12 cellular contexts compared by ENCODE assay signal in genomic region chr22:30210235-30210831, GRCh38. TPM values are rescaled to one million over a fixed set of nuclear protein-coding genes. Genes with fewer than 3 reads are reported as not detected.
DNase-seq lines count a peak whose midpoint lies in the region; ATAC-seq, FAIRE-seq and TF ChIP-seq lines count a peak whose summit lies in the region.
"Had no signal": no experiment of that assay in that cellular context is flagged by ENCODE, and none has a peak within 500 bp of the region (broad histone marks: within the 10 kb centered on the region; RNA-seq: fewer than 3 reads in every experiment).

No MANE protein-coding gene starts in this region.

- 22% methylated on average over 15 of the region's 16 CpGs for WGBS in SK-N-SH (ENCODE audit: low lambda C conversion rate)

- no peak overlapping the region for H3K27ac Mint-ChIP-seq in activated T-helper 17 cell treated with anti-CD3 and anti-CD28 coated beads, Interleukin-2, amount 50 U/mL, for 72 hours

- DNase-seq in H54 (ENCODE audit: insufficient read length, low spot score) (peak; percentile 54), SK-N-SH (peak; percentile 15), head of caudate nucleus (peak in 33 of 42 donors; percentile 18 to 85 (median 53))
- no peak for DNase-seq in stimulated activated CD4-positive, alpha-beta T cell treated with anti-CD3 and anti-CD28 coated beads, Interleukin-4, amount 100 ng/mL, for 24 hours
- no peak for DNase-seq in stimulated activated CD4-positive, alpha-beta T cell treated with anti-CD3 and anti-CD28 coated beads, Interleukin-2, amount 100 ng/mL, for 24 hours
- no peak for DNase-seq in effector CD8-positive, alpha-beta T cell (lab: John Stamatoyannopoulos, UW)
- DNase-seq: effector memory CD4-positive, alpha-beta T cell; left ventricle myocardium superior; NCI-H1092 treated with DMSO at 0.1 percent for 48 hours had no signal

- no peak for FAIRE-seq in H54 (lab: Jason Lieb, UNC)
- FAIRE-seq: GM19239 had no signal

- peak in 1 of 2 experiments; percentile 35; a peak in 1 of 4 replicates for TF ChIP-seq EP300 in SK-N-SH (IDR thresholded peaks at IDR 0.05; ENCODE audit: borderline replicate concordance in 1 of 2, low read depth in 1 of 2, low read length in 1 of 2)

- peak overlapping the region in 1 of 2 experiments; percentile 94; a peak in 2 of 4 replicates for H3K27ac ChIP-seq in SK-N-SH (ENCODE audit: low read depth in 2 of 2, low read length in 1 of 2)

- intact Hi-C loops in head of caudate nucleus (cut with DNase I) = no loop called here

- H3K4me2 ChIP-seq in SK-N-SH (peak overlapping the region; percentile 37; the same call in 1 of the 2 replicates), skeletal muscle satellite cell (ENCODE audit: low read length) (peak overlapping the region; percentile 11)

- H3K4me3 ChIP-seq in SK-N-SH (ENCODE audit: low read depth in 2 of 2, low read length in 1 of 2) = no peak overlapping the region
- no peak overlapping the region for H3K4me3 ChIP-seq in skeletal muscle satellite cell (ENCODE audit: low read length)

- TF ChIP-seq RAD21 in SK-N-SH (IDR thresholded peaks at IDR 0.05; ENCODE audit: low read length) = no peak

- no peaks in the 10 kb centered on the region for H3K79me2 ChIP-seq in SK-N-SH (ENCODE audit: insufficient read depth)

- no peak overlapping the region; the same call in 1 of the 2 replicates for H2AFZ ChIP-seq in SK-N-SH (ENCODE audit: low read depth)

- POLR2A ChIA-PET in SK-N-SH (lab: Yijun Ruan, JAX) = no interaction called here

- CTCF ChIA-PET in SK-N-SH (lab: Yijun Ruan, JAX) = interaction anchor here (1.0 to 1.4 kb wide), 3 partner anchors 15 to 122 kb away, joined by 3 read pairs; no protein-coding TSS in a partner anchor

- no peaks in the 10 kb centered on the region for H3K9me3 Mint-ChIP-seq in activated T-helper 17 cell treated with anti-CD3 and anti-CD28 coated beads, Interleukin-2, amount 50 U/mL, for 72 hours

- peaks cover 38% of the 10 kb centered on the region for H3F3A ChIP-seq in SK-N-SH (replicated peaks; ENCODE audit: insufficient read depth)

- H4K20me1 ChIP-seq in SK-N-SH (ENCODE audit: insufficient read depth) = no peaks in the 10 kb centered on the region

- H3K9me3 ChIP-seq in SK-N-SH = no peaks in the 10 kb centered on the region
- no peaks in the 10 kb centered on the region for H3K9me3 ChIP-seq in skeletal muscle satellite cell (replicated peaks; ENCODE audit: low read length)

- peaks cover 11% of the 10 kb centered on the region for H3K4me1 Mint-ChIP-seq in activated T-helper 17 cell treated with anti-CD3 and anti-CD28 coated beads, Interleukin-2, amount 50 U/mL, for 72 hours

- no peak for ATAC-seq in activated T-helper 17 cell treated with anti-CD3 and anti-CD28 coated beads, Interleukin-2, amount 50 U/mL, for 72 hours (replicated peaks)
- ATAC-seq: left ventricle myocardium superior had no signal

- H3K4me1 ChIP-seq in SK-N-SH (ENCODE audit: control insufficient read depth in 1 of 2, insufficient read depth in 2 of 2, low read depth in 1 of 2, low read length in 1 of 2) = peaks cover 29 to 54% of the 10 kb centered on the region in 2 experiments
- H3K4me1 ChIP-seq in skeletal muscle satellite cell (ENCODE audit: control insufficient read depth, insufficient read depth, low read length) = peaks cover 79% of the 10 kb centered on the region

- H3K9ac ChIP-seq in SK-N-SH (peak overlapping the region; percentile 53; the same call in 1 of the 2 replicates), skeletal muscle satellite cell (ENCODE audit: low read depth, low read length) (peak overlapping the region; percentile 81)

- TF ChIP-seq POLR2A in H54 (IDR thresholded peaks at IDR 0.05; ENCODE audit: low read depth, low read length) = no peak

- H3K36me3 ChIP-seq in SK-N-SH (replicated peaks in 1 of 2; ENCODE audit: control insufficient read depth in 1 of 2, insufficient read depth in 2 of 2, low read length in 1 of 2) = no peaks in the 10 kb centered on the region
- H3K36me3 ChIP-seq in skeletal muscle satellite cell (ENCODE audit: insufficient read depth, low read length) = no peaks in the 10 kb centered on the region

- no peaks in the 10 kb centered on the region for H3K9me2 ChIP-seq in SK-N-SH

- no peaks in the 10 kb centered on the region for H3K36me3 Mint-ChIP-seq in activated T-helper 17 cell treated with anti-CD3 and anti-CD28 coated beads, Interleukin-2, amount 50 U/mL, for 72 hours (ENCODE audit: low read depth)

- no peak overlapping the region for H3K4me3 Mint-ChIP-seq in activated T-helper 17 cell treated with anti-CD3 and anti-CD28 coated beads, Interleukin-2, amount 50 U/mL, for 72 hours

- no peaks in the 10 kb centered on the region for H3K27me3 ChIP-seq in SK-N-SH (ENCODE audit: insufficient read depth)
- H3K27me3 ChIP-seq in skeletal muscle satellite cell (ENCODE audit: control insufficient read depth, insufficient read depth, low read length) = no peaks in the 10 kb centered on the region

- no peaks in the 10 kb centered on the region for H3K27me3 Mint-ChIP-seq in activated T-helper 17 cell treated with anti-CD3 and anti-CD28 coated beads, Interleukin-2, amount 50 U/mL, for 72 hours

- TF ChIP-seq CTCF in SK-N-SH (IDR thresholded peaks at IDR 0.05) = no peak

TF ChIP-seq in SK-N-SH, 30 proteins besides CTCF, POLR2A, EP300 and RAD21:
- TF ChIP-seq PBX3 (IDR thresholded peaks at IDR 0.05) = peak; percentile 36
- peak; percentile 53; the same call in 1 of the 2 replicates for TF ChIP-seq FOSL2 (IDR thresholded peaks at IDR 0.05; ENCODE audit: borderline replicate concordance, low read depth)
- peak; percentile 59 for TF ChIP-seq JUND (IDR thresholded peaks at IDR 0.05)
- peak; percentile 41 for TF ChIP-seq TCF12 (IDR thresholded peaks at IDR 0.05)
- TF ChIP-seq ELF1 (IDR thresholded peaks at IDR 0.05) = no peak

RNA-seq across cellular contexts. Expression of gene LIF, which starts 36.2 kb away (rescaled TPM):
- 24.6 and 36.5 TPM in 2 replicates for polyA plus RNA-seq in SK-N-SH (2012; rRNA removed)
- 3.6 and 4.4 TPM in 2 replicates for polyA plus RNA-seq in SK-N-SH (2012; cell fraction: cytosol; rRNA removed)
- 95.4 and 196 TPM in 2 replicates for polyA plus RNA-seq in SK-N-SH (2012; cell fraction: nucleus; rRNA removed)
- total RNA-seq in skeletal muscle satellite cell (2012; rRNA removed) = 13.2 and 25.1 TPM in 2 replicates
- 100 to 1,000 TPM; 175 to 300 TPM for total RNA-seq in activated T-helper 17 cell treated with anti-CD3 and anti-CD28 coated beads, Interleukin-2, amount 50 U/mL, for 72 hours

RNA-seq across cellular contexts. Expression of gene OSM, which starts 56.3 kb away (rescaled TPM):
- polyA plus RNA-seq in SK-N-SH (2012; rRNA removed) = not detected in 2 replicates
- polyA plus RNA-seq in SK-N-SH (2012; cell fraction: cytosol; rRNA removed) = not detected in 2 replicates
- 0.02 and 0.12 TPM in 2 replicates for polyA plus RNA-seq in SK-N-SH (2012; cell fraction: nucleus; rRNA removed)
- not detected in 2 replicates for total RNA-seq in skeletal muscle satellite cell (2012; rRNA removed)
- total RNA-seq in activated T-helper 17 cell treated with anti-CD3 and anti-CD28 coated beads, Interleukin-2, amount 50 U/mL, for 72 hours = 10 to 100 TPM; 41.1 to 88.6 TPM
- total RNA-seq: left ventricle myocardium superior had no signal

Comparison
In these comparisons a context has a peak if more than half of its experiments do, and no peak if none do; other contexts are left out.
1. DNase-seq: peak in H54 (single experiment), SK-N-SH (single experiment) and head of caudate nucleus (33 of 42); none in stimulated activated CD4-positive, alpha-beta T cell treated with anti-CD3 and anti-CD28 coated beads, Interleukin-4, amount 100 ng/mL, for 24 hours (single experiment), stimulated activated CD4-positive, alpha-beta T cell treated with anti-CD3 and anti-CD28 coated beads, Interleukin-2, amount 100 ng/mL, for 24 hours (0 of 2) and effector CD8-positive, alpha-beta T cell (single experiment).